Comparison of ENCODE assay signal across 15 cellular contexts in the genomic region with DNA sequence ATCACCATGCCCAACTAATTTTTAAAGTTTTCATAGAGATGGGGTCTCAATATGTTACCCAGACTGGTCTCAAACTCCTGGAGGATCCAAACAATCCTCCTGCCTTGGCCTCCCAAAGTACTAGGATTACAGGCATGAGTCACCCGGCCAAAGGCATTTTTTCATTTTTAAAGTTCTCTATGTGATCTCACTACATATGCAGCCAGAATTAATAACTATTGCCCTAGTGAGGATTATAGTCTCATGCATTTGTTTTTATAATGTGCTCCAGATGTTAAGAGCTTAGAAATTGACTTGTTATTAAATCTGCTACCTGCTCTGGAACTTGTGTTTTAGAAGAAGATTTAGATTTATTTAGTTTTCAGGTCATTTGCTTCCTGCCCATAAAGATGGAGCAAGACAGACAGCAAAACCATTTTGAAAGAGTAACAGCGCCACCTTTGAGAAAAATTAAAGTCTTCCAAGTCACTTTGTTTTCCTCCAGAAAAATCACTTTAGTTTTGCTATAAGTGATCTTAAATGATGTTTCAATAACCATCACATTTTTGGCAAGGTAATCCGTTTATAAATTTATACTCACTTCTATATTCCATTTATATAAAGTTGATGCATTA.
DNase-seq lines count a peak whose midpoint lies in the region; ATAC-seq and TF ChIP-seq lines count a peak whose summit lies in the region.
"Had no signal": no experiment of that assay in that cellular context is flagged by ENCODE, and none has a peak within 500 bp of the region (broad histone marks: within the 10 kb centered on the region; RNA-seq: fewer than 3 reads in every experiment).

No MANE protein-coding gene starts in this region.

- CTCF ChIA-PET in A673 (lab: Charles Lee) (no interaction called here), GM10248 (lab: Yijun Ruan, JAX) (no interaction called here)

- 89 to 100% methylated on average over 2 to 3 of the region's 3 CpGs for WGBS in endodermal cell (ENCODE audit: insufficient coverage in 1 of 2, insufficient read length in 1 of 2), 2 experiments

- intact Hi-C loops in A673 (cut with micrococcal nuclease; ENCODE audit: unreplicated experiment), result loop anchor here (1.0 kb wide), 1 partner anchor 86 kb away; no protein-coding TSS in a partner anchor

- no peak overlapping the region for H3K4me3 ChIP-seq in A673 (ENCODE audit: low read depth, low read length, poor library complexity, severe bottlenecking)
- no peak overlapping the region for H3K4me3 ChIP-seq in endodermal cell (ENCODE audit: low read length)
- H3K4me3 ChIP-seq: ovary had no signal

- H3K27ac Mint-ChIP-seq in endodermal cell, result no peak overlapping the region
- H3K27ac Mint-ChIP-seq in activated naive CD4-positive, alpha-beta T cell treated with anti-CD3 and anti-CD28 coated beads, Interleukin-2, amount 50 U/mL, for 72 hours, result no peak overlapping the region

- H3K4me1 ChIP-seq in A673 (ENCODE audit: insufficient read depth, low read length, poor library complexity, severe bottlenecking) (peaks cover 9% of the 10 kb centered on the region), endodermal cell (ENCODE audit: control insufficient read depth, insufficient read depth, low read length) (peaks cover 4% of the 10 kb centered on the region)

- no peak overlapping the region for H3K4me3 Mint-ChIP-seq in endodermal cell
- H3K4me3 Mint-ChIP-seq: CD4-positive, alpha-beta memory T cell had no signal

- H3K27me3 ChIP-seq in A673 (replicated peaks; ENCODE audit: insufficient read depth, low read depth, low read length, poor library complexity) (no peaks in the 10 kb centered on the region), endodermal cell (ENCODE audit: control insufficient read depth, insufficient read depth, low read length, poor library complexity, severe bottlenecking) (no peaks in the 10 kb centered on the region)
- H3K27me3 ChIP-seq: ovary had no signal

- no peak overlapping the region for H3K9ac ChIP-seq in endodermal cell (ENCODE audit: extremely low read depth, low read length, poor library complexity, severe bottlenecking)

- no peaks in the 10 kb centered on the region for H3K9me3 ChIP-seq in A673 (ENCODE audit: low read depth, low read length, poor library complexity, severe bottlenecking)
- no peaks in the 10 kb centered on the region for H3K9me3 ChIP-seq in endodermal cell (ENCODE audit: control insufficient read depth, low read length)
- H3K9me3 ChIP-seq: ovary had no signal

- POLR2A ChIA-PET in A673 (lab: Charles Lee; ENCODE audit: low non-redundant PET) (no interaction called here), GM10248 (lab: Yijun Ruan, JAX) (no interaction called here)

- no peak for ATAC-seq in activated naive CD4-positive, alpha-beta T cell treated with anti-CD3 and anti-CD28 coated beads, Interleukin-2, amount 50 U/mL, for 72 hours
- ATAC-seq in GM18867 (IDR thresholded peaks at IDR 0.05; ENCODE audit: unreplicated experiment) (no peak), GM21576 (IDR thresholded peaks at IDR 0.05; ENCODE audit: unreplicated experiment) (no peak)
- ATAC-seq: left cardiac atrium had no signal

- peaks cover 17% of the 10 kb centered on the region for H3K36me3 Mint-ChIP-seq in endodermal cell (ENCODE audit: low read depth)
- H3K36me3 Mint-ChIP-seq in activated naive CD4-positive, alpha-beta T cell treated with anti-CD3 and anti-CD28 coated beads, Interleukin-2, amount 50 U/mL, for 72 hours, result no peaks in the 10 kb centered on the region

- H3K27ac ChIP-seq in A673 (ENCODE audit: low read depth, low read length, poor library complexity, severe bottlenecking) (no peak overlapping the region), endodermal cell (ENCODE audit: low read depth, low read length) (no peak overlapping the region)
- H3K27ac ChIP-seq: epithelial cell of prostate, ovary had no signal

- TF ChIP-seq CTCF in A673 (conservative IDR thresholded peaks at IDR 0.05; ENCODE audit: low read depth, low read length) (peak; percentile 52), GM10248 (IDR thresholded peaks at IDR 0.05; ENCODE audit: control extremely low read depth, extremely low read depth, low read depth, missing control alignments) (peak; percentile 1), endodermal cell (conservative IDR thresholded peaks at IDR 0.05) (peak; percentile 42)

- peaks cover 3% of the 10 kb centered on the region for H3K4me1 Mint-ChIP-seq in endodermal cell
- H3K4me1 Mint-ChIP-seq: CD4-positive, alpha-beta memory T cell had no signal

- H3K36me3 ChIP-seq in A673 (ENCODE audit: insufficient read depth, low read length, poor library complexity, severe bottlenecking), result peaks cover 9% of the 10 kb centered on the region
- peaks cover 13% of the 10 kb centered on the region for H3K36me3 ChIP-seq in endodermal cell (ENCODE audit: control insufficient read depth, insufficient read depth, low read length)
- H3K36me3 ChIP-seq: ovary had no signal

- DNase-seq in A673 (ENCODE audit: low spot score) (peak; percentile 52), GM10248 (ENCODE audit: extremely low spot score) (no peak), NCI-H524 treated with DMSO at 0.1 percent for 48 hours (lab: John Stamatoyannopoulos, UW) (peak; percentile 32), endodermal cell (no peak), mucosa of gallbladder (ENCODE audit: low spot score) (no peak)
- DNase-seq in activated naive CD4-positive, alpha-beta T cell treated with anti-CD3 and anti-CD28 coated beads, Interleukin-2, amount 50 U/mL, for 72 hours (ENCODE audit: low spot score in 2 of 2), result no peak
- DNase-seq: aorta; CD4-positive, alpha-beta memory T cell; left cardiac atrium; NCI-H526 treated with DMSO at 0.1 percent for 48 hours; ovary; stimulated activated CD4-positive, alpha-beta T cell treated with anti-CD3 and anti-CD28 coated beads, Interleukin-2, amount 100 ng/mL, for 48 hours had no signal

- no TSS peak for BruUV-seq in A673 (replicated peaks; lab: Mats Ljungman, UMichigan)

- H3K27me3 Mint-ChIP-seq in endodermal cell (ENCODE audit: insufficient read depth), result no peaks in the 10 kb centered on the region
- H3K27me3 Mint-ChIP-seq: CD4-positive, alpha-beta memory T cell had no signal

- no peaks in the 10 kb centered on the region for H3K9me3 Mint-ChIP-seq in endodermal cell
- no peaks in the 10 kb centered on the region for H3K9me3 Mint-ChIP-seq in activated naive CD4-positive, alpha-beta T cell treated with anti-CD3 and anti-CD28 coated beads, Interleukin-2, amount 50 U/mL, for 72 hours
- H3K9me3 Mint-ChIP-seq: CD4-positive, alpha-beta memory T cell had no signal

Comparison
In these comparisons a context has a peak if more than half of its experiments do, and no peak if none do; other contexts are left out.
1. DNase-seq: peak in A673 (single experiment) and NCI-H524 treated with DMSO at 0.1 percent for 48 hours (single experiment); none in GM10248 (single experiment), endodermal cell (single experiment), activated naive CD4-positive, alpha-beta T cell treated with anti-CD3 and anti-CD28 coated beads, Interleukin-2, amount 50 U/mL, for 72 hours (0 of 2) and mucosa of gallbladder (single experiment).
2. CTCF ChIP-seq: peak in every context shown above with its lines; median percentile 52 in A673; 42 in endodermal cell; 1 in GM10248.